In genomic region chr22:23789121-23789520, GRCh38 we compare ENCODE assay signal across 1 cellular context.
TF ChIP-seq lines count a peak whose summit lies in the region.

No MANE protein-coding gene starts in this region.

TF ChIP-seq in HepG2, 621 proteins besides CTCF, POLR2A, EP300 and RAD21:
- TF ChIP-seq ZNF142 (CRISPR knock-in tag; IDR thresholded peaks at IDR 0.05) (no peak), SMAD3 (CRISPR knock-in tag; IDR thresholded peaks at IDR 0.05) (no peak), NFE2L2 (IDR thresholded peaks at IDR 0.05; ENCODE audit: low read length) (no peak), SIX4 (CRISPR knock-in tag; IDR thresholded peaks at IDR 0.05) (peak; percentile 77), ZNF7 (CRISPR knock-in tag; IDR thresholded peaks at IDR 0.05) (peak; percentile 66), ZNF839 (CRISPR knock-in tag; IDR thresholded peaks at IDR 0.05; ENCODE audit: borderline replicate concordance) (no peak), ZNF503 (CRISPR knock-in tag; IDR thresholded peaks at IDR 0.05) (no peak), ZNF292 (CRISPR knock-in tag; IDR thresholded peaks at IDR 0.05; ENCODE audit: borderline replicate concordance, low read depth) (no peak), ZNF776 (CRISPR knock-in tag; IDR thresholded peaks at IDR 0.05) (no peak), SALL1 (CRISPR knock-in tag; IDR thresholded peaks at IDR 0.05) (no peak), RELA (CRISPR knock-in tag; IDR thresholded peaks at IDR 0.05) (no peak), ZNF10 (CRISPR knock-in tag; IDR thresholded peaks at IDR 0.05; ENCODE audit: borderline replicate concordance, low read depth) (no peak), ZFP37 (CRISPR knock-in tag; IDR thresholded peaks at IDR 0.05; ENCODE audit: borderline replicate concordance) (no peak), ZBTB33 (CRISPR knock-in tag; IDR thresholded peaks at IDR 0.05) (no peak), SP2 (CRISPR knock-in tag; IDR thresholded peaks at IDR 0.05) (no peak), MAZ (IDR thresholded peaks at IDR 0.05; ENCODE audit: borderline replicate concordance, low read depth, low read length) (no peak), MAZ (CRISPR knock-in tag; IDR thresholded peaks at IDR 0.05; ENCODE audit: low read depth) (no peak), ZNF30 (CRISPR knock-in tag; IDR thresholded peaks at IDR 0.05) (no peak), YEATS2 (CRISPR knock-in tag; IDR thresholded peaks at IDR 0.05; ENCODE audit: borderline replicate concordance) (no peak), ZNF557 (CRISPR knock-in tag; IDR thresholded peaks at IDR 0.05) (no peak), SIX1 (CRISPR knock-in tag; IDR thresholded peaks at IDR 0.05; ENCODE audit: borderline replicate concordance) (peak; percentile 48; the same call in 1 of the 2 replicates), TCF7 (IDR thresholded peaks at IDR 0.05; ENCODE audit: low read depth) (no peak), GLMP (CRISPR knock-in tag; IDR thresholded peaks at IDR 0.05; ENCODE audit: borderline replicate concordance) (no peak), ZBTB8A (CRISPR knock-in tag; IDR thresholded peaks at IDR 0.05; ENCODE audit: borderline replicate concordance, low read depth) (no peak), FOXJ3 (CRISPR knock-in tag; IDR thresholded peaks at IDR 0.05; ENCODE audit: borderline replicate concordance) (peak; percentile 4; the same call in 1 of the 2 replicates), ZNF512 (CRISPR knock-in tag; IDR thresholded peaks at IDR 0.05) (no peak), ZNF546 (CRISPR knock-in tag; conservative IDR thresholded peaks at IDR 0.05) (no peak), SOX5 (CRISPR knock-in tag; IDR thresholded peaks at IDR 0.05; ENCODE audit: borderline replicate concordance) (no peak), KAT8 (CRISPR knock-in tag; IDR thresholded peaks at IDR 0.05) (no peak)
- TF ChIP-seq, protein P1, sequence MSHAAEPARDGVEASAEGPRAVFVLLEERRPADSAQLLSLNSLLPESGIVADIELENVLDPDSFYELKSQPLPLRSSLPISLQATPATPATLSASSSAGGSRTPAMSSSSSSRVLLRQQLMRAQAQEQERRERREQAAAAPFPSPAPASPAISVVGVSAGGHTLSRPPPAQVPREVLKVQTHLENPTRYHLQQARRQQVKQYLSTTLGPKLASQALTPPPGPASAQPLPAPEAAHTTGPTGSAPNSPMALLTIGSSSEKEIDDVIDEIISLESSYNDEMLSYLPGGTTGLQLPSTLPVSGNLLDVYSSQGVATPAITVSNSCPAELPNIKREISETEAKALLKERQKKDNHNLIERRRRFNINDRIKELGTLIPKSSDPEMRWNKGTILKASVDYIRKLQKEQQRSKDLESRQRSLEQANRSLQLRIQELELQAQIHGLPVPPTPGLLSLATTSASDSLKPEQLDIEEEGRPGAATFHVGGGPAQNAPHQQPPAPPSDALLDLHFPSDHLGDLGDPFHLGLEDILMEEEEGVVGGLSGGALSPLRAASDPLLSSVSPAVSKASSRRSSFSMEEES (CRISPR knock-in tag; IDR thresholded peaks at IDR 0.05) = no peak
- TF ChIP-seq, protein P2, sequence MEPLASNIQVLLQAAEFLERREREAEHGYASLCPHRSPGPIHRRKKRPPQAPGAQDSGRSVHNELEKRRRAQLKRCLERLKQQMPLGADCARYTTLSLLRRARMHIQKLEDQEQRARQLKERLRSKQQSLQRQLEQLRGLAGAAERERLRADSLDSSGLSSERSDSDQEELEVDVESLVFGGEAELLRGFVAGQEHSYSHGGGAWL (CRISPR knock-in tag; IDR thresholded peaks at IDR 0.05) = no peak
- TF ChIP-seq, protein P3, sequence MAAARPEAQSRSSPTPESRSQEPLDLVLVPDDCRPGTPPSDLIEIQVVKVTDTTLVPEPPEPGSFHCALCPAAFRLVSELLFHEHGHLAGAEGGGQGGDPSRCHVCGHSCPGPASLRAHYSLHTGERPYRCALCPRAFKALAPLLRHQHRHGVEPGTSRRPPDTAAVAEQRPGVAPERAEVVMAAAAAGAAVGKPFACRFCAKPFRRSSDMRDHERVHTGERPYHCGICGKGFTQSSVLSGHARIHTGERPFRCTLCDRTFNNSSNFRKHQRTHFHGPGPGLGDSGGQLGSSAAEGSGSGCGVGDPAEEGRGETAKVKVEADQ (CRISPR knock-in tag; IDR thresholded peaks at IDR 0.05; ENCODE audit: borderline replicate concordance) = no peak
- TF ChIP-seq, protein P4, sequence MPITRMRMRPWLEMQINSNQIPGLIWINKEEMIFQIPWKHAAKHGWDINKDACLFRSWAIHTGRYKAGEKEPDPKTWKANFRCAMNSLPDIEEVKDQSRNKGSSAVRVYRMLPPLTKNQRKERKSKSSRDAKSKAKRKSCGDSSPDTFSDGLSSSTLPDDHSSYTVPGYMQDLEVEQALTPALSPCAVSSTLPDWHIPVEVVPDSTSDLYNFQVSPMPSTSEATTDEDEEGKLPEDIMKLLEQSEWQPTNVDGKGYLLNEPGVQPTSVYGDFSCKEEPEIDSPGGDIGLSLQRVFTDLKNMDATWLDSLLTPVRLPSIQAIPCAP (CRISPR knock-in tag; IDR thresholded peaks at IDR 0.05; ENCODE audit: low read depth) = no peak
- TF ChIP-seq, protein P5, sequence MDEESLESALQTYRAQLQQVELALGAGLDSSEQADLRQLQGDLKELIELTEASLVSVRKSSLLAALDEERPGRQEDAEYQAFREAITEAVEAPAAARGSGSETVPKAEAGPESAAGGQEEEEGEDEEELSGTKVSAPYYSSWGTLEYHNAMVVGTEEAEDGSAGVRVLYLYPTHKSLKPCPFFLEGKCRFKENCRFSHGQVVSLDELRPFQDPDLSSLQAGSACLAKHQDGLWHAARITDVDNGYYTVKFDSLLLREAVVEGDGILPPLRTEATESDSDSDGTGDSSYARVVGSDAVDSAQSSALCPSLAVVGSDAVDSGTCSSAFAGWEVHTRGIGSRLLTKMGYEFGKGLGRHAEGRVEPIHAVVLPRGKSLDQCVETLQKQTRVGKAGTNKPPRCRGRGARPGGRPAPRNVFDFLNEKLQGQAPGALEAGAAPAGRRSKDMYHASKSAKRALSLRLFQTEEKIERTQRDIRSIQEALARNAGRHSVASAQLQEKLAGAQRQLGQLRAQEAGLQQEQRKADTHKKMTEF (CRISPR knock-in tag; IDR thresholded peaks at IDR 0.05) = no peak
